ENCODE assay signal across 2 cellular contexts in genomic region chr1:44524655-44525530, GRCh38.
TF ChIP-seq lines count a peak whose summit lies in the region.

No MANE protein-coding gene starts in this region.

TF ChIP-seq in SK-N-SH, 30 proteins besides CTCF, POLR2A, EP300 and RAD21 (continued from another document):
- TF ChIP-seq, protein P1, sequence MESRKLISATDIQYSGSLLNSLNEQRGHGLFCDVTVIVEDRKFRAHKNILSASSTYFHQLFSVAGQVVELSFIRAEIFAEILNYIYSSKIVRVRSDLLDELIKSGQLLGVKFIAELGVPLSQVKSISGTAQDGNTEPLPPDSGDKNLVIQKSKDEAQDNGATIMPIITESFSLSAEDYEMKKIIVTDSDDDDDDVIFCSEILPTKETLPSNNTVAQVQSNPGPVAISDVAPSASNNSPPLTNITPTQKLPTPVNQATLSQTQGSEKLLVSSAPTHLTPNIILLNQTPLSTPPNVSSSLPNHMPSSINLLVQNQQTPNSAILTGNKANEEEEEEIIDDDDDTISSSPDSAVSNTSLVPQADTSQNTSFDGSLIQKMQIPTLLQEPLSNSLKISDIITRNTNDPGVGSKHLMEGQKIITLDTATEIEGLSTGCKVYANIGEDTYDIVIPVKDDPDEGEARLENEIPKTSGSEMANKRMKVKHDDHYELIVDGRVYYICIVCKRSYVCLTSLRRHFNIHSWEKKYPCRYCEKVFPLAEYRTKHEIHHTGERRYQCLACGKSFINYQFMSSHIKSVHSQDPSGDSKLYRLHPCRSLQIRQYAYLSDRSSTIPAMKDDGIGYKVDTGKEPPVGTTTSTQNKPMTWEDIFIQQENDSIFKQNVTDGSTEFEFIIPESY (IDR thresholded peaks at IDR 0.05; ENCODE audit: borderline replicate concordance, low read depth) = no peak
- TF ChIP-seq RCOR1 (IDR thresholded peaks at IDR 0.05; ENCODE audit: low read length) (no peak), RFX5 (IDR thresholded peaks at IDR 0.05; ENCODE audit: low read length) (no peak), IRF3 (IDR thresholded peaks at IDR 0.05; ENCODE audit: low read depth, low read length) (no peak), SIN3A (IDR thresholded peaks at IDR 0.05; ENCODE audit: borderline replicate concordance, low read depth, low read length) (no peak), GABPA (IDR thresholded peaks at IDR 0.05; ENCODE audit: low read depth) (no peak), PBX3 (IDR thresholded peaks at IDR 0.05) (no peak), RXRA (IDR thresholded peaks at IDR 0.05; ENCODE audit: borderline replicate concordance, low read depth) (no peak), EZH2phosphoT487 (IDR thresholded peaks at IDR 0.05; ENCODE audit: borderline replicate concordance, low read depth) (no peak), TCF12 (IDR thresholded peaks at IDR 0.05) (no peak)

TF ChIP-seq in SK-N-SH treated with all-trans-retinoic acid at 6 μM for 48 hours, 23 proteins besides CTCF, POLR2A, EP300 and RAD21 (continued from another document):
- TF ChIP-seq POU6F1 (CRISPR knock-in tag; IDR thresholded peaks at IDR 0.05; ENCODE audit: borderline replicate concordance, low read depth) = no peak
- no peak for TF ChIP-seq ISL1 (CRISPR knock-in tag; IDR thresholded peaks at IDR 0.05)
- no peak for TF ChIP-seq SNAI2 (CRISPR knock-in tag; IDR thresholded peaks at IDR 0.05)
- TF ChIP-seq ZNF8 (CRISPR knock-in tag; IDR thresholded peaks at IDR 0.05) = no peak
- TF ChIP-seq ZNF565 (CRISPR knock-in tag; conservative IDR thresholded peaks at IDR 0.05; ENCODE audit: low read depth) = no peak
TF ChIP-seq in SK-N-SH treated with all-trans-retinoic acid at 6 μM for 48 hours: peak in this region for 0.
